Comparison of ENCODE assay signal across 12 cellular contexts in genomic region chr13:99626461-99627082, GRCh38.
A peak's percentile ranks its signal among the peaks of the same experiment; 100 is the strongest.
DNase-seq lines count a peak whose midpoint lies in the region; ATAC-seq and FAIRE-seq lines count a peak whose summit lies in the region.
"Had no signal": no experiment of that assay in that cellular context is flagged by ENCODE, and none has a peak within 500 bp of the region (broad histone marks: within the 10 kb centered on the region; RNA-seq: fewer than 3 reads in every experiment).

No MANE protein-coding gene starts in this region.

- ATAC-seq in central memory CD8-positive, alpha-beta T cell (replicated peaks; ENCODE audit: extremely low read depth, poor library complexity, severe bottlenecking): peak; percentile 52
- no peak for ATAC-seq in GM21390 (IDR thresholded peaks at IDR 0.05; ENCODE audit: unreplicated experiment)

- in situ Hi-C loops in ACHN (cut with HindIII; ENCODE audit: low pct_ligation_motif_present, low pct_unique_long_range_greater_than_20kb, low sequenced_read_pairs): no loop called here

- no peaks in the 10 kb centered on the region for H3K27me3 Mint-ChIP-seq in central memory CD8-positive, alpha-beta T cell
- H3K27me3 Mint-ChIP-seq: brain; stimulated activated naive CD8-positive, alpha-beta T cell treated with anti-CD3 and anti-CD28 coated beads, Interleukin-15, Interleukin-2, amounts not matched to agents 100 ng/mL and 50 ng/mL, for 24 hours had no signal

- peaks cover 43% of the 10 kb centered on the region for H3K4me1 Mint-ChIP-seq in central memory CD8-positive, alpha-beta T cell
- H3K4me1 Mint-ChIP-seq: CD14-positive monocyte had no signal

- no peak overlapping the region for H3K4me3 Mint-ChIP-seq in central memory CD8-positive, alpha-beta T cell
- H3K4me3 Mint-ChIP-seq: CD14-positive monocyte had no signal

- DNase-seq in ACHN: peak; percentile 42
- DNase-seq in HTR-8/SVneo (ENCODE audit: insufficient read length, low spot score): peak; percentile 20
- DNase-seq in central memory CD8-positive, alpha-beta T cell (ENCODE audit: low spot score in 2 of 2): no peak
- DNase-seq in kidney tubule cell (ENCODE audit: low spot score): peak; percentile 55
- DNase-seq in epidermal melanocyte (ENCODE audit: insufficient read length, low spot score): no peak
- DNase-seq in NCI-H226: no peak
- DNase-seq in T-helper 9 cell: no peak
- DNase-seq: NCI-H510A had no signal

- H3K27ac Mint-ChIP-seq in central memory CD8-positive, alpha-beta T cell (ENCODE audit: low read depth): peak overlapping the region; percentile 23
- H3K27ac Mint-ChIP-seq: CD14-positive monocyte; stimulated activated naive CD8-positive, alpha-beta T cell treated with anti-CD3 and anti-CD28 coated beads, Interleukin-15, Interleukin-2, amounts not matched to agents 100 ng/mL and 50 ng/mL, for 24 hours had no signal

- FAIRE-seq in HTR-8/SVneo (lab: Jason Lieb, UNC): no peak

- H3K9me3 Mint-ChIP-seq in central memory CD8-positive, alpha-beta T cell: no peaks in the 10 kb centered on the region
- H3K9me3 Mint-ChIP-seq: stimulated activated naive CD8-positive, alpha-beta T cell treated with anti-CD3 and anti-CD28 coated beads, Interleukin-15, Interleukin-2, amounts not matched to agents 100 ng/mL and 50 ng/mL, for 24 hours had no signal

- peaks cover 2% of the 10 kb centered on the region for H3K36me3 Mint-ChIP-seq in central memory CD8-positive, alpha-beta T cell (ENCODE audit: insufficient read depth)
- H3K36me3 Mint-ChIP-seq: brain, CD14-positive monocyte had no signal

Comparison
In these comparisons a context has a peak if more than half of its experiments do, and no peak if none do; other contexts are left out.
1. DNase-seq: peak in ACHN (single experiment), HTR-8/SVneo (single experiment) and kidney tubule cell (single experiment); none in central memory CD8-positive, alpha-beta T cell (0 of 2), epidermal melanocyte (single experiment), NCI-H226 (single experiment) and T-helper 9 cell (single experiment).